Comparison of ENCODE assay signal across 1 cellular context in genomic region chrX:119871599-119872395, GRCh38.
TF ChIP-seq lines count a peak whose summit lies in the region.

TSS of gene NDUFA1 (plus strand) at chrX:119871832. CDS start at chrX:119871912, 80 bp downstream.
TSS of gene RNF113A (minus strand) at chrX:119871733. CDS start at chrX:119871613, 120 bp downstream.

TF ChIP-seq in WTC11, 78 proteins besides CTCF, POLR2A, EP300 and RAD21 (continued from another document):
- TF ChIP-seq IRF1 (CRISPR knock-in tag; IDR thresholded peaks at IDR 0.05) (no peak), ELF4 (CRISPR knock-in tag; IDR thresholded peaks at IDR 0.05; ENCODE audit: low read depth) (no peak), JAZF1 (CRISPR knock-in tag; IDR thresholded peaks at IDR 0.05) (no peak), KAT7 (CRISPR knock-in tag; IDR thresholded peaks at IDR 0.05; ENCODE audit: borderline replicate concordance) (no peak), OVOL2 (CRISPR knock-in tag; IDR thresholded peaks at IDR 0.05; ENCODE audit: borderline replicate concordance) (no peak), SP1 (CRISPR knock-in tag; conservative IDR thresholded peaks at IDR 0.05) (0 out of 2 replicates have a peak, but pooled peaks have one; percentile 40), ZNF423 (CRISPR knock-in tag; IDR thresholded peaks at IDR 0.05) (no peak), AR (CRISPR knock-in tag; IDR thresholded peaks at IDR 0.05) (no peak), E2F1 (CRISPR knock-in tag; IDR thresholded peaks at IDR 0.05) (no peak), SMAD3 (CRISPR knock-in tag; IDR thresholded peaks at IDR 0.05; ENCODE audit: borderline replicate concordance) (no peak), ZNF138 (CRISPR knock-in tag; conservative IDR thresholded peaks at IDR 0.05) (no peak), ZNF396 (CRISPR knock-in tag; IDR thresholded peaks at IDR 0.05; ENCODE audit: borderline replicate concordance) (no peak), NFE2L1 (CRISPR knock-in tag; IDR thresholded peaks at IDR 0.05) (no peak), ZNF532 (CRISPR knock-in tag; IDR thresholded peaks at IDR 0.05; ENCODE audit: borderline replicate concordance) (no peak), ZNF416 (CRISPR knock-in tag; IDR thresholded peaks at IDR 0.05) (no peak), MLX (CRISPR knock-in tag; IDR thresholded peaks at IDR 0.05) (no peak), CREB1 (CRISPR knock-in tag; IDR thresholded peaks at IDR 0.05) (no peak), FOXP1 (CRISPR knock-in tag; IDR thresholded peaks at IDR 0.05; ENCODE audit: borderline replicate concordance) (no peak), ZBTB21 (CRISPR knock-in tag; IDR thresholded peaks at IDR 0.05; ENCODE audit: borderline replicate concordance) (no peak), MXD4 (CRISPR knock-in tag; IDR thresholded peaks at IDR 0.05; ENCODE audit: borderline replicate concordance) (no peak), FOXJ3 (CRISPR knock-in tag; IDR thresholded peaks at IDR 0.05; ENCODE audit: borderline replicate concordance) (no peak), HMGXB4 (CRISPR knock-in tag; IDR thresholded peaks at IDR 0.05) (no peak), CREM (CRISPR knock-in tag; IDR thresholded peaks at IDR 0.05) (0 out of 2 replicates have a peak, but pooled peaks have one; percentile 35), ATF6 (CRISPR knock-in tag; IDR thresholded peaks at IDR 0.05) (no peak), GABPB1 (CRISPR knock-in tag; IDR thresholded peaks at IDR 0.05) (peak; percentile 70), NFATC4 (CRISPR knock-in tag; IDR thresholded peaks at IDR 0.05) (no peak), ZNF512 (CRISPR knock-in tag; IDR thresholded peaks at IDR 0.05; ENCODE audit: borderline replicate concordance) (no peak), RELA (CRISPR knock-in tag; IDR thresholded peaks at IDR 0.05; ENCODE audit: borderline replicate concordance) (no peak), TEAD1 (CRISPR knock-in tag; IDR thresholded peaks at IDR 0.05) (no peak)
- TF ChIP-seq, protein P1, sequence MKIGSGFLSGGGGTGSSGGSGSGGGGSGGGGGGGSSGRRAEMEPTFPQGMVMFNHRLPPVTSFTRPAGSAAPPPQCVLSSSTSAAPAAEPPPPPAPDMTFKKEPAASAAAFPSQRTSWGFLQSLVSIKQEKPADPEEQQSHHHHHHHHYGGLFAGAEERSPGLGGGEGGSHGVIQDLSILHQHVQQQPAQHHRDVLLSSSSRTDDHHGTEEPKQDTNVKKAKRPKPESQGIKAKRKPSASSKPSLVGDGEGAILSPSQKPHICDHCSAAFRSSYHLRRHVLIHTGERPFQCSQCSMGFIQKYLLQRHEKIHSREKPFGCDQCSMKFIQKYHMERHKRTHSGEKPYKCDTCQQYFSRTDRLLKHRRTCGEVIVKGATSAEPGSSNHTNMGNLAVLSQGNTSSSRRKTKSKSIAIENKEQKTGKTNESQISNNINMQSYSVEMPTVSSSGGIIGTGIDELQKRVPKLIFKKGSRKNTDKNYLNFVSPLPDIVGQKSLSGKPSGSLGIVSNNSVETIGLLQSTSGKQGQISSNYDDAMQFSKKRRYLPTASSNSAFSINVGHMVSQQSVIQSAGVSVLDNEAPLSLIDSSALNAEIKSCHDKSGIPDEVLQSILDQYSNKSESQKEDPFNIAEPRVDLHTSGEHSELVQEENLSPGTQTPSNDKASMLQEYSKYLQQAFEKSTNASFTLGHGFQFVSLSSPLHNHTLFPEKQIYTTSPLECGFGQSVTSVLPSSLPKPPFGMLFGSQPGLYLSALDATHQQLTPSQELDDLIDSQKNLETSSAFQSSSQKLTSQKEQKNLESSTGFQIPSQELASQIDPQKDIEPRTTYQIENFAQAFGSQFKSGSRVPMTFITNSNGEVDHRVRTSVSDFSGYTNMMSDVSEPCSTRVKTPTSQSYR (CRISPR knock-in tag; IDR thresholded peaks at IDR 0.05) = no peak
- TF ChIP-seq, protein P2, sequence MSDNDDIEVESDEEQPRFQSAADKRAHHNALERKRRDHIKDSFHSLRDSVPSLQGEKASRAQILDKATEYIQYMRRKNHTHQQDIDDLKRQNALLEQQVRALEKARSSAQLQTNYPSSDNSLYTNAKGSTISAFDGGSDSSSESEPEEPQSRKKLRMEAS (CRISPR knock-in tag; IDR thresholded peaks at IDR 0.05) = peak; percentile 20; the same call in 1 of the 2 replicates
- TF ChIP-seq, protein P3, sequence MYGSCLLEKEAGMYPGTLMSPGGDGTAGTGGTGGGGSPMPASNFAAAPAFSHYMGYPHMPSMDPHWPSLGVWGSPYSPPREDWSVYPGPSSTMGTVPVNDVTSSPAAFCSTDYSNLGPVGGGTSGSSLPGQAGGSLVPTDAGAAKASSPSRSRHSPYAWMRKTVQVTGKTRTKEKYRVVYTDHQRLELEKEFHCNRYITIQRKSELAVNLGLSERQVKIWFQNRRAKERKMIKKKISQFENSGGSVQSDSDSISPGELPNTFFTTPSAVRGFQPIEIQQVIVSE (CRISPR knock-in tag; IDR thresholded peaks at IDR 0.05; ENCODE audit: borderline replicate concordance) = no peak
